Comparison of ENCODE assay signal across 9 cellular contexts in the genomic region with DNA sequence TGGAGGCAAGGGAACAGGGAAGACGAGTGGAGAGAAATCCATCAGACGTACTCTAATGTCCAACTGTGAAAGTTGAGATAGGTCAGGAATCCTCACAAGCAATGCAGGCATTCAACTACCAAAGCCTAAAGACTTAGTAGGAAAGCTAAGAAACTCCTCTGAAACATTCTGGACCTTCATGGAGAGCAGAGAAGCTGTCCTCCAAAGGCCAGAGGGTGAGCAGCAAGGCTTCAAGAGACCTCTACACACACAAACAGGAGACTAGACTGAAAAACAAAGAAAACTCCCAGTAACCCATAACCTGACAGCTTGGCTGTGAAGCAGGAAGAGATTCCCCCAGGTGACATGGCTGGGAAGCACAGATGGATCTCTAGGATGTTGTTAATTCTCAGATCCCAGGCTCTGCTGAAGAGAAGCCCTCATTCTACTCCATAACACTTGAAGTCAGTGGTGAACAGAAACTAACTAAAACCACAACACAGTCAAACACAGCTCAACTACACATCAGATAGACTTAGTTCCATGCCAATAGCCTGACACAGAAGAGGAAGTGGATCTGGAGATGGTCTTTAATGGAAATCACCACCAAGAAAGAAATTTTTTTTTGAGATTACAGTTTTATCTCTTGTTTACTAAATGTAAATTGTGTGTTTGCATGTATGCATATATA.
DNase-seq lines count a peak whose midpoint lies in the region; ATAC-seq lines count a peak whose summit lies in the region.
"Had no signal": no experiment of that assay in that cellular context is flagged by ENCODE, and none has a peak within 500 bp of the region (broad histone marks: within the 10 kb centered on the region; RNA-seq: fewer than 3 reads in every experiment).

No MANE protein-coding gene starts in this region.

- peak; percentile 93 for ATAC-seq in GM19043 (IDR thresholded peaks at IDR 0.05; ENCODE audit: low read depth, unreplicated experiment)
- ATAC-seq in HG02798 (IDR thresholded peaks at IDR 0.05; ENCODE audit: poor library complexity, unreplicated experiment) = peak; percentile 89
- ATAC-seq: Right ventricle myocardium inferior had no signal

- in situ Hi-C loops in KBM-7 (cut with MboI; ENCODE audit: low pct_unique_long_range_greater_than_20kb, low sequenced_read_pairs) = no loop called here

- DNase-seq in KBM-7 (peak; percentile 49), pons (ENCODE audit: low spot score) (peak; percentile 26), NCI-H1417 (lab: John Stamatoyannopoulos, UW) (no peak), superior temporal gyrus (ENCODE audit: extremely low spot score) (no peak), DMS79 (lab: John Stamatoyannopoulos, UW) (no peak)
- DNase-seq: pancreas had no signal

Comparison
In these comparisons a context has a peak if more than half of its experiments do, and no peak if none do; other contexts are left out.
1. DNase-seq: peak in KBM-7 (single experiment) and pons (single experiment); none in NCI-H1417 (0 of 3), superior temporal gyrus (single experiment) and DMS79 (single experiment).